7 cellular contexts compared by ENCODE assay signal in genomic region chr6:149717255-149717587, GRCh38. TPM values are rescaled to one million over a fixed set of nuclear protein-coding genes. Genes with fewer than 3 reads are reported as not detected.
DNase-seq lines count a peak whose midpoint lies in the region; ATAC-seq, FAIRE-seq and TF ChIP-seq lines count a peak whose summit lies in the region.

No MANE protein-coding gene starts in this region.

- H3K4me3 ChIP-seq in Panc1 (ENCODE audit: low read depth in 2 of 2, low read length in 2 of 2), result peak overlapping the region; percentile 93 to 96
- H3K4me3 ChIP-seq in fibroblast of mammary gland (ENCODE audit: control insufficient read depth, low read depth, low read length), result peak overlapping the region; percentile 89
- H3K4me3 ChIP-seq in gastrocnemius medialis, result peak overlapping the region; percentile 77 to 96 (median 92)

- TF ChIP-seq CTCF in Panc1 (IDR thresholded peaks at IDR 0.05) (no peak), fibroblast of mammary gland (conservative IDR thresholded peaks at IDR 0.05; ENCODE audit: control insufficient read depth, insufficient read depth, low read depth, low read length) (no peak), gastrocnemius medialis (IDR thresholded peaks at IDR 0.05 in 4 of 5, conservative IDR thresholded peaks at IDR 0.05 in 1 of 5) (no peak)

- in situ Hi-C loops in Panc1 (cut with HindIII; ENCODE audit: low pct_unique_long_range_greater_than_20kb, low sequenced_read_pairs), result no loop called here
- in situ Hi-C loops in gastrocnemius medialis (cut with MboI; ENCODE audit: low sequenced_read_pairs in 4 of 4), result no loop called here

- no peaks in the 10 kb centered on the region; the same call in 1 of the 2 replicates for H3K36me3 ChIP-seq in Panc1 (ENCODE audit: control insufficient read depth, insufficient read depth, low read length)
- H3K36me3 ChIP-seq in gastrocnemius medialis, result no peaks in the 10 kb centered on the region

- peak; percentile 2 for ATAC-seq in GM19467 (IDR thresholded peaks at IDR 0.05; ENCODE audit: unreplicated experiment)
- ATAC-seq in Panc1, result peak; percentile 20
- ATAC-seq in gastrocnemius medialis, result peak in 1 of 2 donors; percentile 13
- ATAC-seq in HG03280 (IDR thresholded peaks at IDR 0.05; ENCODE audit: unreplicated experiment), result no peak

- TF ChIP-seq POLR2A in gastrocnemius medialis (IDR thresholded peaks at IDR 0.05), result no peak
- TF ChIP-seq POLR2A in erythroblast (IDR thresholded peaks at IDR 0.05; ENCODE audit: low read length), result no peak

- BruUV-seq in Panc1 (replicated peaks; lab: Mats Ljungman, UMichigan), result no TSS peak

- H3K4me1 ChIP-seq in Panc1 (ENCODE audit: control insufficient read depth, insufficient read depth, low read length), result peaks cover 2% of the 10 kb centered on the region; the same call in 1 of the 2 replicates
- peaks cover 26 to 37% of the 10 kb centered on the region in 2 donors for H3K4me1 ChIP-seq in gastrocnemius medialis

- H3K9me3 ChIP-seq in Panc1 (ENCODE audit: control insufficient read depth, insufficient read depth, low read depth, low read length) (no peaks in the 10 kb centered on the region), gastrocnemius medialis (no peaks in the 10 kb centered on the region)

- no peak for FAIRE-seq in HTR-8/SVneo (lab: Jason Lieb, UNC)

- no peaks in the 10 kb centered on the region for H3K27me3 ChIP-seq in Panc1 (ENCODE audit: control insufficient read depth, insufficient read depth, low read length)
- no peaks in the 10 kb centered on the region for H3K27me3 ChIP-seq in gastrocnemius medialis

- CTCF ChIA-PET in Panc1 (lab: Charles Lee), result no interaction called here

- intact Hi-C loops in Panc1 (cut with micrococcal nuclease; ENCODE audit: unreplicated experiment) (no loop called here), gastrocnemius medialis (cut with DNase I; ENCODE audit: low total_unique reads) (loop anchor here (2.0 kb wide), 1 partner anchor 150 kb away; the partner anchor contains the start of gene GINM1)

- no peak for DNase-seq in Panc1 (ENCODE audit: low read depth, low spot score)
- DNase-seq in fibroblast of mammary gland (ENCODE audit: low read depth), result no peak
- DNase-seq in gastrocnemius medialis, result no peak
- no peak for DNase-seq in HTR-8/SVneo (ENCODE audit: insufficient read length, low spot score)
- DNase-seq in erythroblast (lab: John Stamatoyannopoulos, UW), result no peak

- POLR2A ChIA-PET in Panc1 (lab: Charles Lee), result interaction anchor here (0.7 kb wide), 1 partner anchor 130 kb away, joined by 3 read pairs; no protein-coding TSS in a partner anchor

- H3K27ac ChIP-seq in Panc1 (ENCODE audit: low read length) (peak overlapping the region; percentile 99), gastrocnemius medialis (peak overlapping the region; percentile 95 to 98 (median 97))

RNA-seq across cellular contexts. Expression of gene LATS1, which starts 0.7 kb away (rescaled TPM):
- total RNA-seq in Panc1 (2021; ENCODE audit: unreplicated experiment) (36.0 TPM), gastrocnemius medialis (10 to 100 TPM in 3 of 4 donors, 1 to 10 TPM in 1; 6.3 to 21.8 (median 14.4) TPM)
- polyA plus RNA-seq in Panc1 (2012; ENCODE audit: insufficient read length), result 15.9 TPM

RNA-seq across cellular contexts. Expression of gene NUP43, which starts 29.1 kb away (rescaled TPM):
- total RNA-seq in Panc1 (2021; ENCODE audit: unreplicated experiment) (53.6 TPM), gastrocnemius medialis (10 to 100 TPM; 15.0 to 42.0 (median 16.7) TPM)
- polyA plus RNA-seq in Panc1 (2012; ENCODE audit: insufficient read length), result 18.9 TPM

RNA-seq across cellular contexts. Expression of gene PCMT1, which starts 32.3 kb away (rescaled TPM):
- total RNA-seq in Panc1 (2021; ENCODE audit: unreplicated experiment) (118 TPM), gastrocnemius medialis (100 to 1,000 TPM; 150 to 448 (median 353) TPM)
- polyA plus RNA-seq in Panc1 (2012; ENCODE audit: insufficient read length), result 115 TPM
